ENCODE assay signal across 16 cellular contexts in genomic region chr9:123033864-123034598, GRCh38. TPM values are rescaled to one million over a fixed set of nuclear protein-coding genes. Genes with fewer than 3 reads are reported as not detected.
A peak's percentile ranks its signal among the peaks of the same experiment; 100 is the strongest.
DNase-seq lines count a peak whose midpoint lies in the region; ATAC-seq, FAIRE-seq and TF ChIP-seq lines count a peak whose summit lies in the region.
"Had no signal": no experiment of that assay in that cellular context is flagged by ENCODE, and none has a peak within 500 bp of the region (broad histone marks: within the 10 kb centered on the region; RNA-seq: fewer than 3 reads in every experiment).

No MANE protein-coding gene starts in this region.

- no peak overlapping the region for H3K4me2 ChIP-seq in astrocyte (ENCODE audit: low read length)

- H3K27me3 ChIP-seq in astrocyte (ENCODE audit: insufficient read depth, low read length), result no peaks in the 10 kb centered on the region
- no peaks in the 10 kb centered on the region for H3K27me3 ChIP-seq in right atrium auricular region
- H3K27me3 ChIP-seq: BLaER1 treated with 17β-estradiol and CSF1 and Interleukin-3, amounts not matched to agents 10 nM and 100 nM had no signal

- peaks cover 4% of the 10 kb centered on the region for H3K36me3 ChIP-seq in astrocyte (ENCODE audit: insufficient read depth, low read length)
- H3K36me3 ChIP-seq in right atrium auricular region, result peaks cover 7% of the 10 kb centered on the region

- peaks cover 7% of the 10 kb centered on the region for H3K36me3 Mint-ChIP-seq in astrocyte (ENCODE audit: low read depth, unreplicated experiment)

- H3K4me1 ChIP-seq in astrocyte (ENCODE audit: insufficient read depth, low read length), result peaks cover 5% of the 10 kb centered on the region
- H3K4me1 ChIP-seq in right atrium auricular region, result peaks cover 0 to 7% of the 10 kb centered on the region in 2 donors

- peaks cover 29% of the 10 kb centered on the region for H3K4me1 Mint-ChIP-seq in astrocyte (ENCODE audit: low read depth, unreplicated experiment)

- H3K9ac ChIP-seq in astrocyte (ENCODE audit: low read length), result no peak overlapping the region
- H3K9ac ChIP-seq: BLaER1 treated with 17β-estradiol and CSF1 and Interleukin-3, amounts not matched to agents 10 nM and 100 nM had no signal

- H4K20me1 ChIP-seq in astrocyte (ENCODE audit: insufficient read depth, low read length), result peaks cover 4% of the 10 kb centered on the region

- H3K27ac ChIP-seq in astrocyte (ENCODE audit: low read depth, low read length), result no peak overlapping the region
- H3K27ac ChIP-seq in right atrium auricular region, result peak overlapping the region; percentile 15 to 24
- H3K27ac ChIP-seq: BLaER1 treated with 17β-estradiol and CSF1 and Interleukin-3, amounts not matched to agents 10 nM and 100 nM; VCaP had no signal

- no peaks in the 10 kb centered on the region for H3K9me3 Mint-ChIP-seq in astrocyte (ENCODE audit: unreplicated experiment)
- H3K9me3 Mint-ChIP-seq: activated T-helper 2 cell treated with anti-CD3 and anti-CD28 coated beads, Interferon-gamma antibody, Interleukin-2, Interleukin-4, amounts not matched to agents 10 μg/mL and 5 μg/mL and 100 μg/mL, durations not matched to agents 14 hours and 24 hours and 36 hours had no signal

- no peak overlapping the region for H3K27ac Mint-ChIP-seq in astrocyte (ENCODE audit: unreplicated experiment)
- H3K27ac Mint-ChIP-seq: activated T-helper 2 cell treated with anti-CD3 and anti-CD28 coated beads, Interferon-gamma antibody, Interleukin-2, Interleukin-4, amounts not matched to agents 10 μg/mL and 5 μg/mL and 100 μg/mL, durations not matched to agents 14 hours and 24 hours and 36 hours had no signal

- H3K4me3 Mint-ChIP-seq in astrocyte (ENCODE audit: unreplicated experiment), result peak overlapping the region; percentile 23

- POLR2A ChIA-PET in GM10248 (lab: Yijun Ruan, JAX), result no interaction called here

- no peaks in the 10 kb centered on the region for H3K79me2 ChIP-seq in astrocyte (ENCODE audit: insufficient read depth, low read length)

- intact Hi-C loops in sciatic nerve (cut with DNase I), result no loop called here

- no peaks in the 10 kb centered on the region for H3K27me3 Mint-ChIP-seq in astrocyte (ENCODE audit: low read depth, unreplicated experiment)

- H3K9me3 ChIP-seq in astrocyte (ENCODE audit: insufficient read depth, low read depth, low read length) (no peaks in the 10 kb centered on the region), right atrium auricular region (no peaks in the 10 kb centered on the region)
- H3K9me3 ChIP-seq: BLaER1 treated with 17β-estradiol and CSF1 and Interleukin-3, amounts not matched to agents 10 nM and 100 nM; mucosa of descending colon had no signal

- no peak for FAIRE-seq in astrocyte (lab: Jason Lieb, UNC)

- peak; percentile 26 for DNase-seq in GM10248 (ENCODE audit: extremely low spot score)
- no peak for DNase-seq in astrocyte (ENCODE audit: low read depth)
- no peak for DNase-seq in right atrium auricular region (ENCODE audit: low spot score)
- DNase-seq in sciatic nerve (ENCODE audit: low spot score), result no peak
- no peak for DNase-seq in left lobe of liver (ENCODE audit: low spot score)
- no peak for DNase-seq in D341Med (ENCODE audit: low spot score)
- DNase-seq in DMS53 treated with DMSO at 0.1 percent for 48 hours (lab: John Stamatoyannopoulos, UW; ENCODE audit: unreplicated experiment), result no peak
- DNase-seq: KBM-7; mucosa of descending colon; SHP77; stimulated activated CD4-positive, alpha-beta T cell treated with anti-CD3 and anti-CD28 coated beads, Interleukin-15, amount 100 ng/mL, for 24 hours had no signal

- no peak overlapping the region for H3K4me3 ChIP-seq in astrocyte (ENCODE audit: insufficient read depth, low read depth, low read length)
- peak overlapping the region; percentile 11 to 35 for H3K4me3 ChIP-seq in right atrium auricular region
- H3K4me3 ChIP-seq: BLaER1 treated with 17β-estradiol and CSF1 and Interleukin-3, amounts not matched to agents 10 nM and 100 nM; mucosa of descending colon had no signal

- CTCF ChIA-PET in GM10248 (lab: Yijun Ruan, JAX), result interaction anchor here (0.9 to 1.2 kb wide), 2 partner anchors 14 to 316 kb away, joined by 3 to 4 read pairs; no protein-coding TSS in a partner anchor

- no peak overlapping the region for H2AFZ ChIP-seq in astrocyte (ENCODE audit: low read depth, low read length)

- TF ChIP-seq CTCF in GM10248 (IDR thresholded peaks at IDR 0.05; ENCODE audit: control extremely low read depth, extremely low read depth, low read depth, missing control alignments) (no peak), astrocyte (IDR thresholded peaks at IDR 0.05; ENCODE audit: insufficient read depth, low read depth, low read length) (no peak), right atrium auricular region (IDR thresholded peaks at IDR 0.05) (no peak)

- ATAC-seq in sciatic nerve, result peak; percentile 20
- ATAC-seq in left lobe of liver, result no peak
- no peak for ATAC-seq in HG03095 (IDR thresholded peaks at IDR 0.05; ENCODE audit: unreplicated experiment)
- ATAC-seq: mucosa of descending colon had no signal

RNA-seq across cellular contexts. Expression of gene GPR21, which starts 0.6 kb away (rescaled TPM):
- 0.67 and 1.6 TPM in 2 replicates for total RNA-seq in astrocyte
- 1 to 10 TPM in 1 of 2 donors, not detected in 1; 1.4 TPM for total RNA-seq in right atrium auricular region
- 3.3 TPM for total RNA-seq in sciatic nerve
- total RNA-seq in left lobe of liver, result 0.55 TPM
- total RNA-seq: H4 had no signal
